8 cellular contexts compared by ENCODE assay signal in the genomic region with DNA sequence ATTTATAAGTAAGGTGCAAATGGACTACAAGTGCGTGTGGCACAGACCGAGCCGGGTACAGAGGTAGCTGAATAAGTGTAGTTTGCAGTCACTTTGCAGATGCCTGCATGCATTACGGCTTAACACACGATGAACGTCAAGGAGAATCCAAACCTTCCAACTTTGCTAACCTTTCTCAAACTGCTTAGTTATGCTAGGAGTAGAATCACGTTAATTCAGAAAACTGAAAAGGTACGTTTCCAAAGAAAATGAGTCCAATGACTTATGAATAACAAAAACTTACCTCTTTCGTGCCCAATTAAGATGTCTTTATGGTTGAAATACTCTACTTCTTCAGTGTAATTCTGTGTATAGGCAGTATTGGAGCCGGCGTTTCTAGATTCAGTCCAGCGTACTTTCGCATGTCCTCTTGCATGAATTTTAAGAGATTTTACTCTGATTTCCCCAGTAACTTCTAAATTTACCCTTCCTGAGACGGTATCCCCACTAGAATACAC. TPM values are rescaled to one million over a fixed set of nuclear protein-coding genes. Genes with fewer than 3 reads are reported as not detected.
A peak's percentile ranks its signal among the peaks of the same experiment; 100 is the strongest.
DNase-seq lines count a peak whose midpoint lies in the region; ATAC-seq and TF ChIP-seq lines count a peak whose summit lies in the region.

No MANE protein-coding gene starts in this region.

- no peaks in the 10 kb centered on the region for H3K36me3 ChIP-seq in ovary

- no peak for TF ChIP-seq EP300 in ovary (IDR thresholded peaks at IDR 0.05)

- TF ChIP-seq POLR2A in ovary (IDR thresholded peaks at IDR 0.05) = no peak

- H3K27me3 ChIP-seq in ovary = no peaks in the 10 kb centered on the region

- no peak for TF ChIP-seq CTCF in ovary (IDR thresholded peaks at IDR 0.05)

- DNase-seq in activated T-cell treated with anti-CD3 and anti-CD28 coated beads for 1 hour (ENCODE audit: low read depth) = peak; percentile 20
- no peak for DNase-seq in activated T-cell treated with anti-CD3 and anti-CD28 coated beads for 4 hours
- DNase-seq in NCI-H69 (lab: John Stamatoyannopoulos, UW) = peak; percentile 83
- DNase-seq in activated T-helper 9 cell treated with anti-CD3 and anti-CD28 coated beads, Interleukin-2, amount 50 U/mL, for 16 hours (ENCODE audit: low read depth) = peak; percentile 4
- DNase-seq in germinal center (ENCODE audit: low spot score) = peak; percentile 7
- DNase-seq in ovary = peak in 2 of 5 donors; percentile 29 to 34
- DNase-seq in NCI-H128 (lab: John Stamatoyannopoulos, UW; ENCODE audit: unreplicated experiment) = no peak

- intact Hi-C loops in ovary (cut with DNase I) = loop anchor here in 3 of 4 donors (5.0 to 10.0 kb wide), 6 partner anchors 100 to 518 kb away; no protein-coding TSS in a partner anchor

- H3K4me1 ChIP-seq in ovary (ENCODE audit: insufficient read depth) = no peaks in the 10 kb centered on the region

- H3K4me3 ChIP-seq in ovary = peak overlapping the region; percentile 62

- H3K9me3 ChIP-seq in ovary = no peaks in the 10 kb centered on the region

- 0 to 1% (median 1%) methylated on average over 14 of the region's 14 CpGs for WGBS in ovary, 3 donors

- no peak for ATAC-seq in HG03521 (IDR thresholded peaks at IDR 0.05; ENCODE audit: unreplicated experiment)

- peak overlapping the region; percentile 62 to 98 for H3K27ac ChIP-seq in ovary

RNA-seq across cellular contexts. Expression of gene ARRDC3, which starts 0.5 kb away (rescaled TPM):
- 100 to 1,000 TPM in 5 of 7 donors, 10 to 100 TPM in 2; 47.4 to 176 (median 107) TPM for total RNA-seq in ovary
- polyA plus RNA-seq in ovary = 10 to 100 TPM; 30.2 to 49.9 TPM

Comparison
In these comparisons a context has a peak if more than half of its experiments do, and no peak if none do; other contexts are left out.
1. DNase-seq: peak in activated T-cell treated with anti-CD3 and anti-CD28 coated beads for 1 hour (single experiment), NCI-H69 (single experiment), activated T-helper 9 cell treated with anti-CD3 and anti-CD28 coated beads, Interleukin-2, amount 50 U/mL, for 16 hours (single experiment) and germinal center (single experiment); none in activated T-cell treated with anti-CD3 and anti-CD28 coated beads for 4 hours (single experiment) and NCI-H128 (single experiment).